In the genomic region with DNA sequence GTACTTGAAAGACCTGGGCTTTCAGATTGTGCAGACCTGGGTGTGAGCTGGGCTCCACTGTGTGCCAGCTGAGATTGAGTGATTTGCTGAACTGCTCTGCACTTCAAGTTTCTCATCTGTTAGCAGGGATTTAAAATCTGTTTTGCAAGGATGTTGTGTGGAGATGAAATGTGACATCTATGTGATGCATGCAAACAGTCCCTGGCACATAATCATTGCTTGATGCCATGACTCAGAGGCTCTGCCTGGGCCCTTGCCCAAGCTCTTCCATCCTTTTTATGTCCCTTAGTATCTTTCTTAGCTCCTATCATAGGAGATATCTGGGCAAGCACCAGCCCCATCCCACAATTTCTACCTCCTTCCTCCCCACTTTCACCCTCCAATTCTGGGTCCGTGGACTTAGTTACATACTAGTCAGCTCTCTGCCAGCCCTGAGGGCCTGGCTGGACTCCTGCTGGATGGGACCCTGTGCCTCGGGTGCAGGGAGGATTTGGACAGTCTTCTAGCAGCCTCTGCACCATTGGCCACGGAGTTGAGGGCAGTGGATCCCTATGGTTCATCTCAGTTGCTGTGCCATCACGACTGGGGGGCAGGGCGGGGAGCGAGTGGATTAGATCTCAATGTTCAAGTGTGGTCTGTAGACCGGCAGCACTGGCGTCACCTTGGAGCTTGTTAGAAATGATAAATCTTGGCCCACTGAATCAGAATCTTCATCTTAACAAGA, we compare ENCODE assay signal across 26 cellular contexts.
A peak's percentile ranks its signal among the peaks of the same experiment; 100 is the strongest.
DNase-seq lines count a peak whose midpoint lies in the region; ATAC-seq and TF ChIP-seq lines count a peak whose summit lies in the region.
"Had no signal": no experiment of that assay in that cellular context is flagged by ENCODE, and none has a peak within 500 bp of the region (broad histone marks: within the 10 kb centered on the region; RNA-seq: fewer than 3 reads in every experiment).

No MANE protein-coding gene starts in this region.

- WGBS in neuronal stem cell (ENCODE audit: extremely low coverage in 2 of 2, insufficient read length in 2 of 2, insufficient replicate concordance in 1 of 2), 2 donors: no CpG with 5 or more reads among the region's 8 CpGs
- 93% methylated on average over 8 of the region's 8 CpGs for WGBS in smooth muscle cell (ENCODE audit: low lambda C conversion rate)

- H3K23ac ChIP-seq in neuronal stem cell (ENCODE audit: low read depth, low read length, poor library complexity): no peak overlapping the region

- H4K91ac ChIP-seq in neuronal stem cell (ENCODE audit: low read depth, low read length, poor library complexity): no peak overlapping the region

- H3K36me3 ChIP-seq in PC-3 (ENCODE audit: low read depth, low read length): no peaks in the 10 kb centered on the region
- H3K36me3 ChIP-seq in neuronal stem cell (replicated peaks in 1 of 2; ENCODE audit: control insufficient read depth in 2 of 2, insufficient read depth in 2 of 2, low read length in 2 of 2): no peaks in the 10 kb centered on the region
- H3K36me3 ChIP-seq in smooth muscle cell (ENCODE audit: low read depth): no peaks in the 10 kb centered on the region
- H3K36me3 ChIP-seq: colonic mucosa, prostate gland, vagina had no signal

- H2AFZ ChIP-seq in PC-3 (ENCODE audit: low read length) (no peak overlapping the region), neuronal stem cell (ENCODE audit: low read length) (no peak overlapping the region), smooth muscle cell (ENCODE audit: low read depth) (no peak overlapping the region)
- H2AFZ ChIP-seq: hepatocyte had no signal

- H3K4me2 ChIP-seq in PC-3 (ENCODE audit: low read length) (no peak overlapping the region), neuronal stem cell (ENCODE audit: insufficient read depth, low read length, poor library complexity, severe bottlenecking) (no peak overlapping the region), smooth muscle cell (no peak overlapping the region)
- H3K4me2 ChIP-seq: hepatocyte had no signal

- no TSS peak for BruUV-seq in PC-3 (replicated peaks; lab: Mats Ljungman, UMichigan)

- no peaks in the 10 kb centered on the region for H3K79me1 ChIP-seq in neuronal stem cell (ENCODE audit: low read depth, low read length)

- DNase-seq in EL (peak; percentile 21), PC-3 (peak; percentile 51), epithelial cell of esophagus (ENCODE audit: low read depth) (peak; percentile 62), neuronal stem cell (ENCODE audit: low spot score) (no peak), DMS153 treated with DMSO at 0.1 percent for 48 hours (lab: John Stamatoyannopoulos, UW; ENCODE audit: unreplicated experiment) (no peak), smooth muscle cell (lab: John Stamatoyannopoulos, UW; ENCODE audit: unreplicated experiment) (no peak)
- DNase-seq: activated CD4-positive, alpha-beta memory T cell treated with anti-CD3 and anti-CD28 coated beads, Interleukin-2, amount 10 ng/mL, durations not matched to agents 7 days and 5 days; activated CD4-positive, CD25-positive, alpha-beta regulatory T cell; activated effector memory CD4-positive, alpha-beta T cell treated with anti-CD3 and anti-CD28 coated beads, Interleukin-2, amount 50 U/mL, for 16 hours; CD8-positive, alpha-beta T cell; colonic mucosa; foreskin keratinocyte; immature natural killer cell; Karpas-422; NCI-H1092; NCI-H2029 treated with DMSO at 0.1 percent for 48 hours; NCI-H524 treated with DMSO at 0.1 percent for 48 hours; nephron progenitor cell; stimulated activated CD4-positive, alpha-beta T cell treated with anti-CD3 and anti-CD28 coated beads, Interleukin-1b, Interleukin-23, amount 100 ng/mL, for 48 hours; T1000; testis had no signal

- no peaks in the 10 kb centered on the region for H3K9me2 ChIP-seq in PC-3 (replicated peaks; ENCODE audit: low read length)

- intact Hi-C loops in PC-3 (cut with micrococcal nuclease): no loop called here

- H3K27me3 ChIP-seq in PC-3 (ENCODE audit: low read length) (no peaks in the 10 kb centered on the region), neuronal stem cell (ENCODE audit: control insufficient read depth in 3 of 3, insufficient read depth in 3 of 3, low read depth in 1 of 3, low read length in 3 of 3) (no peaks in the 10 kb centered on the region), smooth muscle cell (ENCODE audit: low read depth) (no peaks in the 10 kb centered on the region)
- H3K27me3 ChIP-seq: colonic mucosa, foreskin keratinocyte, hepatocyte, testis, vagina had no signal

- POLR2A ChIA-PET in PC-3 (lab: Charles Lee; ENCODE audit: unreplicated experiment): no interaction called here

- peak overlapping the region; percentile 0 for H2BK120ac ChIP-seq in neuronal stem cell (ENCODE audit: low read depth, low read length)

- peak overlapping the region; percentile 55 for H3K18ac ChIP-seq in neuronal stem cell (ENCODE audit: low read length)

- peak overlapping the region; percentile 60 for H2AK5ac ChIP-seq in neuronal stem cell (ENCODE audit: low read depth, low read length)

- H4K20me1 ChIP-seq in PC-3 (ENCODE audit: low read length): no peaks in the 10 kb centered on the region
- H4K20me1 ChIP-seq in smooth muscle cell (ENCODE audit: low read depth): no peaks in the 10 kb centered on the region

- H3K9ac ChIP-seq in PC-3 (ENCODE audit: low read length) (no peak overlapping the region), neuronal stem cell (ENCODE audit: low read depth, low read length, poor library complexity) (no peak overlapping the region), smooth muscle cell (ENCODE audit: low read depth) (no peak overlapping the region)

- H3K4me3 ChIP-seq in PC-3 (ENCODE audit: low read length): no peak overlapping the region
- H3K4me3 ChIP-seq in epithelial cell of esophagus (ENCODE audit: low read length): no peak overlapping the region
- no peak overlapping the region for H3K4me3 ChIP-seq in neuronal stem cell (ENCODE audit: low read length in 2 of 2)
- H3K4me3 ChIP-seq in smooth muscle cell: no peak overlapping the region
- H3K4me3 ChIP-seq: colonic mucosa, hepatocyte, prostate gland, testis, vagina had no signal

- H2BK12ac ChIP-seq in neuronal stem cell (ENCODE audit: low read length): peak overlapping the region; percentile 70

- H3K9me3 ChIP-seq in PC-3 (ENCODE audit: low read length) (no peaks in the 10 kb centered on the region), neuronal stem cell (replicated peaks in 1 of 2; ENCODE audit: control insufficient read depth in 2 of 2, insufficient read depth in 1 of 2, low read depth in 1 of 2, low read length in 2 of 2) (peaks cover 5 to 16% of the 10 kb centered on the region in 2 donors), smooth muscle cell (replicated peaks; ENCODE audit: low read depth) (no peaks in the 10 kb centered on the region)
- H3K9me3 ChIP-seq: colonic mucosa, prostate gland, testis, vagina had no signal

- no peak overlapping the region for H4K8ac ChIP-seq in neuronal stem cell (ENCODE audit: low read depth, low read length)

- H3F3A ChIP-seq in PC-3 (ENCODE audit: low read length, unreplicated experiment): no peaks in the 10 kb centered on the region
- no peaks in the 10 kb centered on the region for H3F3A ChIP-seq in smooth muscle cell (ENCODE audit: low read depth)

- H3K14ac ChIP-seq in neuronal stem cell (ENCODE audit: low read length): no peak overlapping the region

- peak overlapping the region; percentile 29 for H2BK15ac ChIP-seq in neuronal stem cell (ENCODE audit: low read length)

- H3K79me2 ChIP-seq in PC-3 (ENCODE audit: low read length) (no peaks in the 10 kb centered on the region), smooth muscle cell (ENCODE audit: low read depth) (no peaks in the 10 kb centered on the region)
- H3K79me2 ChIP-seq: hepatocyte had no signal

- H3K4me1 ChIP-seq in PC-3 (ENCODE audit: insufficient read depth, low read length) (peaks cover 9% of the 10 kb centered on the region), neuronal stem cell (ENCODE audit: control insufficient read depth in 2 of 2, insufficient read depth in 1 of 2, low read depth in 1 of 2, low read length in 2 of 2) (peaks cover 9 to 19% of the 10 kb centered on the region in 2 donors), smooth muscle cell (ENCODE audit: low read depth) (peaks cover 26% of the 10 kb centered on the region)
- H3K4me1 ChIP-seq: colonic mucosa, prostate gland, testis had no signal

- CTCF ChIA-PET in PC-3 (lab: Charles Lee): interaction anchor here (0.5 kb wide), 1 partner anchor 256 kb away, joined by 3 read pairs; no protein-coding TSS in a partner anchor

- no peak overlapping the region for H2BK5ac ChIP-seq in neuronal stem cell (ENCODE audit: low read length)

- TF ChIP-seq CTCF in PC-3 (conservative IDR thresholded peaks at IDR 0.05; ENCODE audit: low read depth, low read length) (no peak), epithelial cell of esophagus (IDR thresholded peaks at IDR 0.05; ENCODE audit: insufficient read depth, low read depth, low read length, missing control alignments) (no peak), smooth muscle cell (IDR thresholded peaks at IDR 0.05; ENCODE audit: borderline replicate concordance, insufficient read depth, poor library complexity, severe bottlenecking) (no peak)

- no peak overlapping the region for H3K4ac ChIP-seq in neuronal stem cell (ENCODE audit: low read length)

- ATAC-seq in PC-3: peak; percentile 30
- no peak for ATAC-seq in HG02759 (IDR thresholded peaks at IDR 0.05; ENCODE audit: unreplicated experiment)
- ATAC-seq: CD8-positive, alpha-beta T cell; foreskin keratinocyte had no signal

- H3K27ac ChIP-seq in PC-3 (ENCODE audit: low read length): no peak overlapping the region
- no peak overlapping the region for H3K27ac ChIP-seq in neuronal stem cell (replicated peaks; ENCODE audit: low read length)
- no peak overlapping the region for H3K27ac ChIP-seq in smooth muscle cell (ENCODE audit: low read depth)
- H3K27ac ChIP-seq: colonic mucosa, foreskin keratinocyte, hepatocyte, prostate gland, RWPE1, testis, vagina had no signal

Comparison
In these comparisons a context has a peak if more than half of its experiments do, and no peak if none do; other contexts are left out.
1. DNase-seq: peak in EL (single experiment), PC-3 (single experiment) and epithelial cell of esophagus (single experiment); none in neuronal stem cell (single experiment), DMS153 treated with DMSO at 0.1 percent for 48 hours (single experiment) and smooth muscle cell (single experiment).